In the genomic region with DNA sequence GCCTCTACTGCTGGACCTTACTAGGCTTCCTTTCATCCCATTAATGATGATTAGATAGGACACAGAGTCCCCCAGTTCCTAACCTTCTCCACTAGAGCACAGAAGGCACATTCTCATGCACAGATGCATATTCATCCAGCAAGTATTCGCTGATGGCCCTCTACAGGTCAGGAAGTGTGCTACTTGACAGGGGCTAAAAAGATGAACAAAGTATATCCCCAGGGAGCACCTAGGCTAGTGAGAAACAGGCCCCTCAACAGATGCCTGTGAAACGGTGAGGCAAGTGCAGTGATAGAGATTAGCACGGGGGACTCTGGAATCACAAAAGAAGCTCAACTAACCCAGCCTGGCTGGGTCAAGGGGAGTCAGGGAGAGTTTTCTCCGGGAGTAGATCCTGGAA, we compare ENCODE assay signal across 9 cellular contexts.
DNase-seq lines count a peak whose midpoint lies in the region; ATAC-seq and TF ChIP-seq lines count a peak whose summit lies in the region.
"Had no signal": no experiment of that assay in that cellular context is flagged by ENCODE, and none has a peak within 500 bp of the region (broad histone marks: within the 10 kb centered on the region; RNA-seq: fewer than 3 reads in every experiment).

No MANE protein-coding gene starts in this region.

- H3K4me1 Mint-ChIP-seq in progenitor cell of endocrine pancreas (ENCODE audit: low read depth): peaks cover 24% of the 10 kb centered on the region
- H3K4me1 Mint-ChIP-seq in mesothelial cell of epicardium: peaks cover 37% of the 10 kb centered on the region

- in situ Hi-C loops in astrocyte of the cerebellum (cut with HindIII; ENCODE audit: low sequenced_read_pairs): no loop called here

- peak; percentile 62 for ATAC-seq in GM18519 (IDR thresholded peaks at IDR 0.05; ENCODE audit: low FRiP score, unreplicated experiment)
- ATAC-seq in GM21825 (IDR thresholded peaks at IDR 0.05; ENCODE audit: unreplicated experiment): no peak

- H3K4me3 Mint-ChIP-seq in progenitor cell of endocrine pancreas (ENCODE audit: low read depth) (no peak overlapping the region), mesothelial cell of epicardium (no peak overlapping the region)

- no peak overlapping the region for H3K27ac Mint-ChIP-seq in progenitor cell of endocrine pancreas
- no peak overlapping the region for H3K27ac Mint-ChIP-seq in mesothelial cell of epicardium

- no peaks in the 10 kb centered on the region for H3K9me3 Mint-ChIP-seq in progenitor cell of endocrine pancreas (ENCODE audit: low read depth)
- no peaks in the 10 kb centered on the region for H3K9me3 Mint-ChIP-seq in mesothelial cell of epicardium

- TF ChIP-seq CTCF in astrocyte of the cerebellum (IDR thresholded peaks at IDR 0.05; ENCODE audit: low read depth, low read length, missing control alignments) (peak; percentile 46), progenitor cell of endocrine pancreas (IDR thresholded peaks at IDR 0.05; ENCODE audit: unreplicated experiment) (peak; percentile 37), mesothelial cell of epicardium (IDR thresholded peaks at IDR 0.05; ENCODE audit: unreplicated experiment) (no peak)

- no peak overlapping the region for H3K4me3 ChIP-seq in astrocyte of the cerebellum (ENCODE audit: low read depth, low read length)

- peaks cover 4% of the 10 kb centered on the region for H3K36me3 Mint-ChIP-seq in progenitor cell of endocrine pancreas (ENCODE audit: insufficient read depth)
- no peaks in the 10 kb centered on the region for H3K36me3 Mint-ChIP-seq in mesothelial cell of epicardium

- H3K27me3 Mint-ChIP-seq in progenitor cell of endocrine pancreas (no peaks in the 10 kb centered on the region), mesothelial cell of epicardium (ENCODE audit: low read depth) (no peaks in the 10 kb centered on the region)

- DNase-seq in HT-29 (ENCODE audit: low spot score) (peak; percentile 42), astrocyte of the cerebellum (ENCODE audit: low read depth) (no peak), progenitor cell of endocrine pancreas (ENCODE audit: low spot score, unreplicated experiment) (no peak), mesothelial cell of epicardium (ENCODE audit: low spot score in 2 of 2, unreplicated experiment in 2 of 2) (no peak)
- DNase-seq in activated CD4-positive, CD25-positive, alpha-beta regulatory T cell (lab: John Stamatoyannopoulos, UW): no peak
- no peak for DNase-seq in stimulated activated CD4-positive, alpha-beta T cell treated with anti-CD3 and anti-CD28 coated beads, Interleukin-4, amount 100 ng/mL, for 1 hour
- DNase-seq: left cardiac atrium had no signal
